Comparison of ENCODE assay signal across 26 cellular contexts in the genomic region with DNA sequence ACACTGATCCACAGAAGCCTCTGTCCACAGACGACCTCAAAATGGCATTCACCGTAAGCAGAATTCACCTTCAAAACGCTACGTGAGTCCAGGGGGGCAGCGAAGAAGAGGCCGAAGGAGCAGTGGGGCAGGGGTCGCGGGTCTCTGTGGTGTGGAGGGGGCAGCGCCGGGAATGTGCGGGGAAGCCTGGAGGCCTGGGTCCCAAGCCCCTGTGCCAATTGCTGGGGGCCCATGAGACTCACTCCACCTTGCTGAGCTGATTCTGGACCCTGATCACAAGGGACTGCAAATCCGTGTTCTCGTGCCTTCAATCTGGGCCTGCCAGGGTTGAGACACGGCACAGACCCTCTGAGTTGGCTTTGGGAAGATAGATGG. TPM values are rescaled to one million over a fixed set of nuclear protein-coding genes. Genes with fewer than 3 reads are reported as not detected.
DNase-seq lines count a peak whose midpoint lies in the region; ATAC-seq, FAIRE-seq and TF ChIP-seq lines count a peak whose summit lies in the region.
"Had no signal": no experiment of that assay in that cellular context is flagged by ENCODE, and none has a peak within 500 bp of the region (broad histone marks: within the 10 kb centered on the region; RNA-seq: fewer than 3 reads in every experiment).

No MANE protein-coding gene starts in this region.

- ATAC-seq in HCT116: no peak
- no peak for ATAC-seq in stimulated activated naive B cell treated with anti-CD40 and anti-IgM and Interleukin-4, amounts not matched to agents 10 μg/mL and 1 μg/mL and 100 μg/mL, for 72 hours (replicated peaks)
- ATAC-seq in stimulated activated naive CD8-positive, alpha-beta T cell treated with anti-CD3 and anti-CD28 coated beads, Interleukin-15, Interleukin-2, amounts not matched to agents 100 U/mL and 50 U/mL, for 24 hours: no peak
- ATAC-seq: activated CD8-positive, alpha-beta memory T cell treated with anti-CD3 and anti-CD28 coated beads, Interleukin-2, amount 10 ng/mL, durations not matched to agents 7 days and 5 days; activated T-cell treated with anti-CD3 and anti-CD28 coated beads, Interleukin-2, amount 50 U/mL, for 72 hours had no signal

- no peak overlapping the region for H3K4me3 ChIP-seq in HCT116 (replicated peaks in 1 of 2; ENCODE audit: low read depth in 1 of 2, low read length in 2 of 2)
- no peak overlapping the region for H3K4me3 ChIP-seq in keratinocyte (ENCODE audit: control insufficient read depth in 2 of 3, extremely low read depth in 1 of 3, insufficient read depth in 2 of 3, low read depth in 1 of 3, low read length in 3 of 3)
- no peak overlapping the region for H3K4me3 ChIP-seq in colonic mucosa
- no peak overlapping the region for H3K4me3 ChIP-seq in spleen
- H3K4me3 ChIP-seq: GM23248, skin epidermis, upper lobe of right lung had no signal

- H3K4me2 ChIP-seq in HCT116 (ENCODE audit: low read length) (peak overlapping the region; percentile 59), keratinocyte (ENCODE audit: control insufficient read depth, extremely low read depth, insufficient read depth, low read depth, low read length) (peak overlapping the region; percentile 46)

- H3K36me3 ChIP-seq in HCT116 (ENCODE audit: control insufficient read depth in 1 of 2, insufficient read depth in 2 of 2, low read length in 2 of 2): no peaks in the 10 kb centered on the region
- H3K36me3 ChIP-seq in keratinocyte (ENCODE audit: control insufficient read depth in 2 of 2, extremely low read depth in 1 of 2, insufficient read depth in 2 of 2, low read length in 2 of 2): no peaks in the 10 kb centered on the region
- no peaks in the 10 kb centered on the region for H3K36me3 ChIP-seq in colonic mucosa
- H3K36me3 ChIP-seq in spleen: no peaks in the 10 kb centered on the region
- H3K36me3 ChIP-seq: upper lobe of right lung had no signal

- H3K4me1 ChIP-seq in HCT116 (ENCODE audit: control insufficient read depth in 1 of 2, insufficient read depth in 2 of 2, low read length in 2 of 2): peaks cover 10 to 17% of the 10 kb centered on the region in 2 experiments
- peaks cover 41% of the 10 kb centered on the region for H3K4me1 ChIP-seq in keratinocyte (ENCODE audit: control insufficient read depth, extremely low read depth, insufficient read depth, low read length)
- H3K4me1 ChIP-seq in colonic mucosa: peaks cover 7% of the 10 kb centered on the region
- no peaks in the 10 kb centered on the region for H3K4me1 ChIP-seq in spleen

- BruUV-seq in HCT116 (replicated peaks; lab: Mats Ljungman, UMichigan): no TSS peak

- CTCF ChIA-PET in HCT116 (lab: Charles Lee): no interaction called here

- H3K9me3 Mint-ChIP-seq in stimulated activated naive B cell treated with anti-CD40 and anti-IgM and Interleukin-4, amounts not matched to agents 10 μg/mL and 1 μg/mL and 100 μg/mL, for 72 hours: peaks cover 2 to 3% of the 10 kb centered on the region in 2 donors
- H3K9me3 Mint-ChIP-seq: activated T-cell treated with anti-CD3 and anti-CD28 coated beads, Interleukin-2, amount 50 U/mL, for 72 hours had no signal

- dilution Hi-C loops in keratinocyte (cut with MboI; ENCODE audit: extremely low pct_ligation_motif_present, low sequenced_read_pairs): no loop called here

- H3K9me2 ChIP-seq in HCT116 (ENCODE audit: insufficient read depth): no peaks in the 10 kb centered on the region

- H3K9me1 ChIP-seq in keratinocyte (ENCODE audit: control insufficient read depth, extremely low read depth, insufficient read depth, low read length): peaks cover 2% of the 10 kb centered on the region

- H3K9me3 ChIP-seq in HCT116 (ENCODE audit: control insufficient read depth in 1 of 2, insufficient read depth in 1 of 2, low read depth in 1 of 2, low read length in 2 of 2) (no peaks in the 10 kb centered on the region), keratinocyte (ENCODE audit: control insufficient read depth, low read depth, low read length) (no peaks in the 10 kb centered on the region), colonic mucosa (no peaks in the 10 kb centered on the region), spleen (no peaks in the 10 kb centered on the region)
- H3K9me3 ChIP-seq: upper lobe of right lung had no signal

- H3K9ac ChIP-seq in HCT116 (ENCODE audit: low read length) (no peak overlapping the region), keratinocyte (ENCODE audit: control insufficient read depth, extremely low read depth, insufficient read depth, low read length) (peak overlapping the region; percentile 12), colonic mucosa (ENCODE audit: low read depth in 2 of 2, low read length in 2 of 2) (no peak overlapping the region)
- H3K9ac ChIP-seq: GM23248 had no signal

- DNase-seq in HCT116 (ENCODE audit: low read depth, low spot score) (no peak), keratinocyte (ENCODE audit: low read depth, low spot score) (no peak), colonic mucosa (no peak), spleen (no peak)
- DNase-seq in stimulated activated naive B cell treated with anti-CD40 and anti-IgM and Interleukin-4, amounts not matched to agents 10 μg/mL and 1 μg/mL and 100 μg/mL, for 72 hours: no peak
- no peak for DNase-seq in stimulated activated naive CD8-positive, alpha-beta T cell treated with anti-CD3 and anti-CD28 coated beads, Interleukin-15, Interleukin-2, amounts not matched to agents 100 U/mL and 50 U/mL, for 24 hours
- DNase-seq: activated CD8-positive, alpha-beta memory T cell treated with anti-CD3 and anti-CD28 coated beads, Interleukin-2, amount 10 ng/mL, durations not matched to agents 7 days and 5 days; activated naive CD4-positive, alpha-beta T cell; activated T-cell treated with anti-CD3 and anti-CD28 coated beads, Interleukin-2, amount 50 U/mL, for 72 hours; effector CD8-positive, alpha-beta T cell; foreskin melanocyte; mesenchymal stem cell; MV-4-11; NCI-H446 treated with DMSO at 0.1 percent for 48 hours; nucleus accumbens; OCI-M1; SHP77; stimulated activated CD4-positive, alpha-beta T cell treated with anti-CD3 and anti-CD28 coated beads, Interleukin-2, amount 100 ng/mL, for 24 hours had no signal

- H3K36me3 Mint-ChIP-seq in stimulated activated naive B cell treated with anti-CD40 and anti-IgM and Interleukin-4, amounts not matched to agents 10 μg/mL and 1 μg/mL and 100 μg/mL, for 72 hours: peaks cover 0 to 3% of the 10 kb centered on the region in 2 donors
- H3K36me3 Mint-ChIP-seq: activated CD8-positive, alpha-beta memory T cell treated with anti-CD3 and anti-CD28 coated beads, Interleukin-2, amount 10 ng/mL, durations not matched to agents 7 days and 5 days; CD14-positive monocyte had no signal

- H3K27ac ChIP-seq in HCT116 (ENCODE audit: low read depth, low read length) (no peak overlapping the region), VCaP (peak overlapping the region; percentile 45), keratinocyte (ENCODE audit: control insufficient read depth, insufficient read depth, low read length) (peak overlapping the region; percentile 8), colonic mucosa (no peak overlapping the region), spleen (no peak overlapping the region)
- H3K27ac ChIP-seq: GM23248, HL-60, upper lobe of right lung had no signal

- peaks cover 22 to 35% of the 10 kb centered on the region in 2 donors for H3K4me1 Mint-ChIP-seq in stimulated activated naive B cell treated with anti-CD40 and anti-IgM and Interleukin-4, amounts not matched to agents 10 μg/mL and 1 μg/mL and 100 μg/mL, for 72 hours
- H3K4me1 Mint-ChIP-seq: activated CD8-positive, alpha-beta memory T cell treated with anti-CD3 and anti-CD28 coated beads, Interleukin-2, amount 10 ng/mL, durations not matched to agents 7 days and 5 days had no signal

- no peak overlapping the region for H2AFZ ChIP-seq in HCT116 (ENCODE audit: low read depth, low read length, poor library complexity, severe bottlenecking)
- H2AFZ ChIP-seq in keratinocyte (ENCODE audit: control insufficient read depth, low read length): no peak overlapping the region
- H2AFZ ChIP-seq: GM23248 had no signal

- intact Hi-C loops in HCT116 (cut with micrococcal nuclease) (no loop called here), colonic mucosa (cut with DNase I) (no loop called here), spleen (cut with DNase I; ENCODE audit: low total_unique reads) (no loop called here)

- H3K27me3 Mint-ChIP-seq in stimulated activated naive B cell treated with anti-CD40 and anti-IgM and Interleukin-4, amounts not matched to agents 10 μg/mL and 1 μg/mL and 100 μg/mL, for 72 hours: peaks cover 0 to 8% of the 10 kb centered on the region in 2 donors

- H3K79me2 ChIP-seq in HCT116 (ENCODE audit: insufficient read depth, low read length) (no peaks in the 10 kb centered on the region), keratinocyte (ENCODE audit: control insufficient read depth, insufficient read depth, low read length) (no peaks in the 10 kb centered on the region)

- POLR2A ChIA-PET in HCT116 (lab: Charles Lee): interaction anchor here (1.1 kb wide), 1 partner anchor 16 kb away, joined by 3 read pairs; no protein-coding TSS in a partner anchor

- TF ChIP-seq CTCF in HCT116 (IDR thresholded peaks at IDR 0.05 in 2 of 3, conservative IDR thresholded peaks at IDR 0.05 in 1 of 3; ENCODE audit: borderline replicate concordance in 1 of 3, insufficient read depth in 1 of 3, low read depth in 2 of 3, low read length in 2 of 3): no peak
- no peak for TF ChIP-seq CTCF in VCaP (conservative IDR thresholded peaks at IDR 0.05)
- no peak for TF ChIP-seq CTCF in keratinocyte (optimal IDR thresholded peaks at IDR 0.05 in 1 of 3, IDR thresholded peaks at IDR 0.05 in 1 of 3, conservative IDR thresholded peaks at IDR 0.05 in 1 of 3; ENCODE audit: extremely low read depth in 1 of 3, insufficient read depth in 2 of 3, low read length in 3 of 3)
- no peak for TF ChIP-seq CTCF in colonic mucosa (IDR thresholded peaks at IDR 0.05)
- TF ChIP-seq CTCF in spleen (IDR thresholded peaks at IDR 0.05 in 8 of 11, conservative IDR thresholded peaks at IDR 0.05 in 3 of 11): no peak

- H3K27me3 ChIP-seq in HCT116 (ENCODE audit: insufficient read depth, low read length): no peaks in the 10 kb centered on the region
- peaks cover 6% of the 10 kb centered on the region for H3K27me3 ChIP-seq in keratinocyte (ENCODE audit: control insufficient read depth, extremely low read depth, insufficient read depth, low read length)
- H3K27me3 ChIP-seq in colonic mucosa: no peaks in the 10 kb centered on the region
- no peaks in the 10 kb centered on the region for H3K27me3 ChIP-seq in spleen (replicated peaks in 1 of 7)
- H3K27me3 ChIP-seq: upper lobe of right lung had no signal

- TF ChIP-seq POLR2A in HCT116 (IDR thresholded peaks at IDR 0.05; ENCODE audit: borderline replicate concordance, extremely low read depth, insufficient read depth, insufficient read length) (no peak), spleen (IDR thresholded peaks at IDR 0.05) (no peak)

- peak overlapping the region; percentile 81 for H3K27ac Mint-ChIP-seq in stimulated activated naive B cell treated with anti-CD40 and anti-IgM and Interleukin-4, amounts not matched to agents 10 μg/mL and 1 μg/mL and 100 μg/mL, for 72 hours
- H3K27ac Mint-ChIP-seq: activated CD8-positive, alpha-beta memory T cell treated with anti-CD3 and anti-CD28 coated beads, Interleukin-2, amount 10 ng/mL, durations not matched to agents 7 days and 5 days; activated T-cell treated with anti-CD3 and anti-CD28 coated beads, Interleukin-2, amount 50 U/mL, for 72 hours; CD14-positive monocyte had no signal

- TF ChIP-seq RAD21 in HCT116 (IDR thresholded peaks at IDR 0.05; ENCODE audit: low read depth): no peak

- H4K20me1 ChIP-seq in HCT116 (ENCODE audit: insufficient read depth) (no peaks in the 10 kb centered on the region), keratinocyte (ENCODE audit: control insufficient read depth, extremely low read depth, insufficient read depth, low read length) (no peaks in the 10 kb centered on the region)

- 83 to 90% (median 85%) methylated on average over 14 of the region's 14 CpGs for WGBS in spleen, 5 donors

- RAD21 ChIA-PET in HCT116 (lab: Charles Lee; ENCODE audit: low non-redundant PET in 1 of 2, low total read pairs in 2 of 2, uncharacterized antibody in 2 of 2, unreplicated experiment in 2 of 2): no interaction called here

- H3K4me3 Mint-ChIP-seq in stimulated activated naive B cell treated with anti-CD40 and anti-IgM and Interleukin-4, amounts not matched to agents 10 μg/mL and 1 μg/mL and 100 μg/mL, for 72 hours: no peak overlapping the region
- H3K4me3 Mint-ChIP-seq: activated CD8-positive, alpha-beta memory T cell treated with anti-CD3 and anti-CD28 coated beads, Interleukin-2, amount 10 ng/mL, durations not matched to agents 7 days and 5 days; activated T-cell treated with anti-CD3 and anti-CD28 coated beads, Interleukin-2, amount 50 U/mL, for 72 hours; CD14-positive monocyte had no signal

- no peak for FAIRE-seq in keratinocyte (lab: Jason Lieb, UNC)
- FAIRE-seq: D721Med had no signal

RNA-seq across cellular contexts. Expression of a gene that starts 43.3 kb away (rescaled TPM):
- total RNA-seq in HCT116 (2021; ENCODE audit: unreplicated experiment) (0.89 TPM), colonic mucosa (10 to 100 TPM; 71.1 to 76.5 TPM), spleen (1 to 10 TPM in 6 of 7 donors, under 1 TPM in 1; 0.66 to 6.5 (median 2.9) TPM)
- polyA plus RNA-seq in HCT116 (2012): 1.8 and 2.2 TPM in 2 replicates
- polyA plus RNA-seq in keratinocyte (0.05 to 0.34 TPM (median 0.14 TPM) in 3 replicates), spleen (1 to 10 TPM in 2 of 3 donors, under 1 TPM in 1; 0.86 to 1.4 (median 1.3) TPM)
- polyA plus RNA-seq in keratinocyte (2011; ENCODE audit: low read depth): 1.7 TPM
- 0.02 and 0.12 TPM in 2 replicates for polyA plus RNA-seq in keratinocyte (2011; cell fraction: cytosol; rRNA removed)
- 0.60 and 0.96 TPM in 2 replicates for polyA plus RNA-seq in keratinocyte (2011; cell fraction: nucleus; rRNA removed)
- 0.24 and 3.2 TPM in 2 replicates for polyA plus RNA-seq in keratinocyte (2012; ENCODE audit: low replicate concordance)
- 1.7 to 4.1 TPM in 2 of 3 replicates, not detected in the other for polyA minus RNA-seq in keratinocyte
- not detected for polyA minus RNA-seq in keratinocyte (2011; cell fraction: cytosol; rRNA and poly(A)+ RNA removed)
- 2.1 and 3.5 TPM in 2 replicates for polyA minus RNA-seq in keratinocyte (2011; cell fraction: nucleus; rRNA and poly(A)+ RNA removed)
- polyA plus RNA-seq: AG04450 had no signal

RNA-seq across cellular contexts. Expression of a gene that starts 47.5 kb away (rescaled TPM):
- 21.8 TPM for total RNA-seq in HCT116 (2021; ENCODE audit: unreplicated experiment)
- 10.4 and 11.6 TPM in 2 replicates for polyA plus RNA-seq in HCT116 (2012)
- 11.3 to 16.9 TPM (median 15.3 TPM) in 3 replicates for polyA plus RNA-seq in keratinocyte
- 4.3 TPM for polyA plus RNA-seq in keratinocyte (2011; ENCODE audit: low read depth)
- 8.4 and 12.2 TPM in 2 replicates for polyA plus RNA-seq in keratinocyte (2011; cell fraction: cytosol; rRNA removed)
- 20.5 and 21.5 TPM in 2 replicates for polyA plus RNA-seq in keratinocyte (2011; cell fraction: nucleus; rRNA removed)
- polyA plus RNA-seq in keratinocyte (2012; ENCODE audit: low replicate concordance): 9.3 and 9.8 TPM in 2 replicates
- 6.6 to 16.5 TPM (median 16.4 TPM) in 3 replicates for polyA minus RNA-seq in keratinocyte
- 12.3 TPM for polyA minus RNA-seq in keratinocyte (2011; cell fraction: cytosol; rRNA and poly(A)+ RNA removed)
- polyA minus RNA-seq in keratinocyte (2011; cell fraction: nucleus; rRNA and poly(A)+ RNA removed): 9.5 and 15.7 TPM in 2 replicates
- total RNA-seq in colonic mucosa: 10 to 100 TPM; 10.2 to 10.3 TPM
- 10 to 100 TPM; 21.5 to 53.1 (median 28.2) TPM for total RNA-seq in spleen
- 10 to 100 TPM in 1 of 3 donors, 1 to 10 TPM in 2; 7.3 to 10.0 (median 9.9) TPM for polyA plus RNA-seq in spleen

Comparison
In these comparisons a context has a peak if more than half of its experiments do, and no peak if none do; other contexts are left out.
1. H3K27ac ChIP-seq: peak in VCaP (single experiment) and keratinocyte (single experiment); none in HCT116 (single experiment), colonic mucosa (single experiment) and spleen (0 of 8).
2. RNA of a gene that starts 43.3 kb away (total RNA-seq): 71.1 to 76.5 TPM in colonic mucosa; 0.66 to 6.5 TPM in spleen and 0.89 TPM in HCT116 (single experiment); every median in the first group is over 4 times any median in the second.